In the genomic region with DNA sequence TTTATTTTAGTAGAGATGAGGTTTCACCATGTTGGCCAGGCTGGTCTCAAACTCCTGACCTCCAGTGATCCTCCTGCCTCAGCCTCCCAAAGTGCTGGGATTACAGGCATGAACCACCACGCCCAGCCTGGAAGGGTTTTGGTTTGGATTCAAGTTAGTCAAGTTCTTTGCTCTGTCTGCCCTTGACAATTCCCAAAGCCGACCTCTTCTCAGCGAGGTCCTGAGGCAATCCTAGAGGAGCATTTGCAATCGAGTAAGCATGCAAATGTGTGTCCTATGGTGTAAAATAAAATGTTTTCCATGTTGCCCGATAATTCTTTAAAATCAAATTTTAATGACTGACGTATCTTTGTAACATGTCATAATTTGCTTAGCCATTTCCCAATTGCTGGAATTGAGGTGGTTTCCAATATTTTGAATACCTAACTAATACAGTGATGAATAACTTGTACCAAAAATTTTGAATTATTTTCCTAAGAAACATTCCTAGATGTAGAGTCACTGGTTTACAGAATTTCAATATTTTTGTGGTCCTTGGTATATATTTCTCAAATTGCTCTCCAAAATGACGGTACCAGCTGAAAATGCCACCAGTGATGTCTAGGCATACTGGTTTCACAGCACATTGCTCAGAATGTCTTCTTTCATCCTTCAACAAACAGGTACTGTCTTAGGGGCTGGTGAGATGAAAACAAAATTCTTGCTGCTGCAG, we compare ENCODE assay signal across 1 cellular context.
TF ChIP-seq lines count a peak whose summit lies in the region.

No MANE protein-coding gene starts in this region.

TF ChIP-seq in HepG2, 621 proteins besides CTCF, POLR2A, EP300 and RAD21:
- no peak for TF ChIP-seq JDP2 (CRISPR knock-in tag; IDR thresholded peaks at IDR 0.05; ENCODE audit: borderline replicate concordance)
- no peak for TF ChIP-seq PAF1 (CRISPR knock-in tag; IDR thresholded peaks at IDR 0.05)
- no peak for TF ChIP-seq ZNF616 (CRISPR knock-in tag; IDR thresholded peaks at IDR 0.05; ENCODE audit: low read depth)
- no peak for TF ChIP-seq ISL2 (CRISPR knock-in tag; IDR thresholded peaks at IDR 0.05)
- no peak for TF ChIP-seq ZNF33B (CRISPR knock-in tag; IDR thresholded peaks at IDR 0.05)
- no peak for TF ChIP-seq SMYD3 (CRISPR knock-in tag; IDR thresholded peaks at IDR 0.05)
- TF ChIP-seq, protein P1, sequence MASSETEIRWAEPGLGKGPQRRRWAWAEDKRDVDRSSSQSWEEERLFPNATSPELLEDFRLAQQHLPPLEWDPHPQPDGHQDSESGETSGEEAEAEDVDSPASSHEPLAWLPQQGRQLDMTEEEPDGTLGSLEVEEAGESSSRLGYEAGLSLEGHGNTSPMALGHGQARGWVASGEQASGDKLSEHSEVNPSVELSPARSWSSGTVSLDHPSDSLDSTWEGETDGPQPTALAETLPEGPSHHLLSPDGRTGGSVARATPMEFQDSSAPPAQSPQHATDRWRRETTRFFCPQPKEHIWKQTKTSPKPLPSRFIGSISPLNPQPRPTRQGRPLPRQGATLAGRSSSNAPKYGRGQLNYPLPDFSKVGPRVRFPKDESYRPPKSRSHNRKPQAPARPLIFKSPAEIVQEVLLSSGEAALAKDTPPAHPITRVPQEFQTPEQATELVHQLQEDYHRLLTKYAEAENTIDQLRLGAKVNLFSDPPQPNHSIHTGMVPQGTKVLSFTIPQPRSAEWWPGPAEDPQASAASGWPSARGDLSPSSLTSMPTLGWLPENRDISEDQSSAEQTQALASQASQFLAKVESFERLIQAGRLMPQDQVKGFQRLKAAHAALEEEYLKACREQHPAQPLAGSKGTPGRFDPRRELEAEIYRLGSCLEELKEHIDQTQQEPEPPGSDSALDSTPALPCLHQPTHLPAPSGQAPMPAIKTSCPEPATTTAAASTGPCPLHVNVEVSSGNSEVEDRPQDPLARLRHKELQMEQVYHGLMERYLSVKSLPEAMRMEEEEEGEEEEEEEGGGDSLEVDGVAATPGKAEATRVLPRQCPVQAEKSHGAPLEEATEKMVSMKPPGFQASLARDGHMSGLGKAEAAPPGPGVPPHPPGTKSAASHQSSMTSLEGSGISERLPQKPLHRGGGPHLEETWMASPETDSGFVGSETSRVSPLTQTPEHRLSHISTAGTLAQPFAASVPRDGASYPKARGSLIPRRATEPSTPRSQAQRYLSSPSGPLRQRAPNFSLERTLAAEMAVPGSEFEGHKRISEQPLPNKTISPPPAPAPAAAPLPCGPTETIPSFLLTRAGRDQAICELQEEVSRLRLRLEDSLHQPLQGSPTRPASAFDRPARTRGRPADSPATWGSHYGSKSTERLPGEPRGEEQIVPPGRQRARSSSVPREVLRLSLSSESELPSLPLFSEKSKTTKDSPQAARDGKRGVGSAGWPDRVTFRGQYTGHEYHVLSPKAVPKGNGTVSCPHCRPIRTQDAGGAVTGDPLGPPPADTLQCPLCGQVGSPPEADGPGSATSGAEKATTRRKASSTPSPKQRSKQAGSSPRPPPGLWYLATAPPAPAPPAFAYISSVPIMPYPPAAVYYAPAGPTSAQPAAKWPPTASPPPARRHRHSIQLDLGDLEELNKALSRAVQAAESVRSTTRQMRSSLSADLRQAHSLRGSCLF (CRISPR knock-in tag; IDR thresholded peaks at IDR 0.05; ENCODE audit: borderline replicate concordance): no peak
- TF ChIP-seq, protein P2, sequence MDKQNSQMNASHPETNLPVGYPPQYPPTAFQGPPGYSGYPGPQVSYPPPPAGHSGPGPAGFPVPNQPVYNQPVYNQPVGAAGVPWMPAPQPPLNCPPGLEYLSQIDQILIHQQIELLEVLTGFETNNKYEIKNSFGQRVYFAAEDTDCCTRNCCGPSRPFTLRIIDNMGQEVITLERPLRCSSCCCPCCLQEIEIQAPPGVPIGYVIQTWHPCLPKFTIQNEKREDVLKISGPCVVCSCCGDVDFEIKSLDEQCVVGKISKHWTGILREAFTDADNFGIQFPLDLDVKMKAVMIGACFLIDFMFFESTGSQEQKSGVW (CRISPR knock-in tag; IDR thresholded peaks at IDR 0.05; ENCODE audit: borderline replicate concordance): no peak
- TF ChIP-seq CREB1 (IDR thresholded peaks at IDR 0.05): no peak
- no peak for TF ChIP-seq CREB1 (CRISPR knock-in tag; IDR thresholded peaks at IDR 0.05)
- no peak for TF ChIP-seq CCDC6 (CRISPR knock-in tag; IDR thresholded peaks at IDR 0.05)
- TF ChIP-seq NCOR1 (IDR thresholded peaks at IDR 0.05; ENCODE audit: borderline replicate concordance, low read length): no peak
